14 cellular contexts compared by ENCODE assay signal in genomic region chr10:59623823-59624535, GRCh38.
A peak's percentile ranks its signal among the peaks of the same experiment; 100 is the strongest.
DNase-seq lines count a peak whose midpoint lies in the region; ATAC-seq and TF ChIP-seq lines count a peak whose summit lies in the region.
"Had no signal": no experiment of that assay in that cellular context is flagged by ENCODE, and none has a peak within 500 bp of the region (broad histone marks: within the 10 kb centered on the region; RNA-seq: fewer than 3 reads in every experiment).

No MANE protein-coding gene starts in this region.

- no peak overlapping the region for H3K4me3 ChIP-seq in epithelial cell of esophagus (ENCODE audit: low read length)
- H3K4me3 ChIP-seq in testis, result no peak overlapping the region
- H3K4me3 ChIP-seq: GM23338 had no signal

- no peak for TF ChIP-seq POLR2A in testis (IDR thresholded peaks at IDR 0.05)

- DNase-seq in SK-MEL-5 (ENCODE audit: low read depth, low spot score) (peak; percentile 34), epithelial cell of esophagus (ENCODE audit: low read depth) (peak; percentile 10), left ventricle myocardium superior (peak; percentile 26), testis (peak; percentile 64), COLO668 (lab: John Stamatoyannopoulos, UW; ENCODE audit: unreplicated experiment) (no peak), NCI-H69 (lab: John Stamatoyannopoulos, UW) (no peak)
- DNase-seq: CD4-positive, CD25-positive, alpha-beta regulatory T cell; DMS79; NCI-H187 treated with DMSO at 0.1 percent for 48 hours; NCI-H526 treated with DMSO at 0.1 percent for 48 hours had no signal

- no peaks in the 10 kb centered on the region for H3K27me3 ChIP-seq in testis

- no peaks in the 10 kb centered on the region for H3K4me1 ChIP-seq in testis

- no peaks in the 10 kb centered on the region for H3K9me3 ChIP-seq in testis

- 58 to 63% methylated on average over 7 of the region's 7 CpGs for WGBS in testis, 2 donors

- no peaks in the 10 kb centered on the region for H3K36me3 ChIP-seq in testis (ENCODE audit: low read depth, missing control alignments)

- in situ Hi-C loops in SK-MEL-5 (cut with HindIII; ENCODE audit: low pct_unique_long_range_greater_than_20kb, low sequenced_read_pairs), result no loop called here

- intact Hi-C loops in left ventricle myocardium superior (cut with micrococcal nuclease), result loop anchor here (5.0 to 10.0 kb wide), 4 partner anchors 181 to 842 kb away; no protein-coding TSS in a partner anchor
- intact Hi-C loops in testis (cut with DNase I; ENCODE audit: low total_unique reads), result loop anchor here (10.0 kb wide), 1 partner anchor 211 kb away; no protein-coding TSS in a partner anchor

- ATAC-seq in left ventricle myocardium superior, result peak; percentile 72
- ATAC-seq in GM19035 (IDR thresholded peaks at IDR 0.05; ENCODE audit: unreplicated experiment), result no peak
- ATAC-seq: GM23338, HCT116 had no signal

- no peak for TF ChIP-seq CTCF in epithelial cell of esophagus (IDR thresholded peaks at IDR 0.05; ENCODE audit: insufficient read depth, low read depth, low read length, missing control alignments)
- no peak for TF ChIP-seq CTCF in testis (IDR thresholded peaks at IDR 0.05)

- peak overlapping the region in 1 of 2 donors; percentile 44 for H3K27ac ChIP-seq in testis
- H3K27ac ChIP-seq: HL-60 had no signal

Comparison
In these comparisons a context has a peak if more than half of its experiments do, and no peak if none do; other contexts are left out.
1. DNase-seq: peak in SK-MEL-5 (single experiment), epithelial cell of esophagus (single experiment), left ventricle myocardium superior (single experiment) and testis (single experiment); none in COLO668 (single experiment) and NCI-H69 (single experiment).